In the genomic region with DNA sequence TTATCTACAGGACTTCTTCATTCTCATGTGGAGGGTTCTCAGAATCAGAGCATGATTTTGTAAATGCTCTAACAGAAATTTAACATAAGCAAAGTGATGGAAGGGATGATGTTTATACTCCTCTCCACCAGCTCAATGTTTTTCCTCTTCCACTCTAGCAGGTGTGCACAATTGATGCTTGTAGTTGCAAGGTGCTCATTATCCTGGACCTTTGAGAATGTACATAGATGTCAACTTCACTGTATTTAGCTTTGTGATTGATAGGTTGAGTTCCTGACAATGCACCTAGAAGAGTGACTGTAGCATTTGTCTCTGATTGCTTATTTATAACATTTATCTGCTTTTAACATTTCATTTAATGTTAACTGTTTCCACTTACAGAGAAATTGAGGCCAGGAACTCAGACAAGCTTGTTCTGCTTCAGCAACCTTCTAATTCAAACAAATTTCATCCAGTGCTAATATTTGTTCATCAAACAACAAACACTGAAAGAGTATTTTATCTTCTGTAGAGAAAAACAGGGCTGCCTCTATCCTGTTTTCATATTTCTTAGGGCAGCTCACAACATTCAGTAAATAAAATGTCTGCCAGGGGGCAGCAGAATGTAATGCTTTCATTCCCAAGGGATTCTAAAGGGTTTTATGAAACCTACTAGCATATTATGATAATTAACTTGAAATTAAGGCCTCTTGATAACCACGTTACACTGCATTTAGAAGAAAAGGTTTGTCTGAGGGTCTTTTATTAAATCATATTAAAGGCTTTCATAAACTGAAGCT, we compare ENCODE assay signal across 10 cellular contexts.
DNase-seq lines count a peak whose midpoint lies in the region; ATAC-seq and TF ChIP-seq lines count a peak whose summit lies in the region.
"Had no signal": no experiment of that assay in that cellular context is flagged by ENCODE, and none has a peak within 500 bp of the region (broad histone marks: within the 10 kb centered on the region; RNA-seq: fewer than 3 reads in every experiment).

No MANE protein-coding gene starts in this region.

- no peaks in the 10 kb centered on the region for H3K9me3 ChIP-seq in thyroid gland
- H3K9me3 ChIP-seq in ovary: no peaks in the 10 kb centered on the region
- H3K9me3 ChIP-seq: A549 had no signal

- DNase-seq in NCI-H82 (lab: John Stamatoyannopoulos, UW) (peak; percentile 24), NCI-H82 treated with DMSO at 0.1 percent for 48 hours (lab: John Stamatoyannopoulos, UW; ENCODE audit: unreplicated experiment) (no peak), NCI-H748 (lab: John Stamatoyannopoulos, UW; ENCODE audit: unreplicated experiment) (peak; percentile 99), fibroblast of mammary gland (ENCODE audit: low read depth) (peak; percentile 9), thyroid gland (peak; percentile 9 to 16), activated gamma-delta T cell (lab: John Stamatoyannopoulos, UW) (no peak), ovary (no peak)
- DNase-seq: activated CD8-positive, alpha-beta memory T cell treated with anti-CD3 and anti-CD28 coated beads, Interleukin-2, amount 50 U/mL, for 48 hours had no signal

- no peak overlapping the region for H3K27ac ChIP-seq in thyroid gland
- no peak overlapping the region for H3K27ac ChIP-seq in ovary
- H3K27ac ChIP-seq: A549 had no signal

- TF ChIP-seq POLR2A in thyroid gland (IDR thresholded peaks at IDR 0.05) (no peak), ovary (IDR thresholded peaks at IDR 0.05) (no peak)

- no peaks in the 10 kb centered on the region for H3K4me1 ChIP-seq in thyroid gland
- no peaks in the 10 kb centered on the region for H3K4me1 ChIP-seq in ovary (ENCODE audit: insufficient read depth)
- H3K4me1 ChIP-seq: A549 had no signal

- no peak for ATAC-seq in GM18909 (IDR thresholded peaks at IDR 0.05; ENCODE audit: poor library complexity, unreplicated experiment)
- ATAC-seq: A549 had no signal

- no peak for TF ChIP-seq EP300 in ovary (IDR thresholded peaks at IDR 0.05)

- H3K36me3 ChIP-seq in thyroid gland (no peaks in the 10 kb centered on the region), ovary (no peaks in the 10 kb centered on the region)

- no peak for TF ChIP-seq CTCF in fibroblast of mammary gland (conservative IDR thresholded peaks at IDR 0.05; ENCODE audit: control insufficient read depth, insufficient read depth, low read depth, low read length)
- TF ChIP-seq CTCF in thyroid gland (IDR thresholded peaks at IDR 0.05): peak in 3 of 6 experiments; percentile 30 to 56 (median 41)
- no peak for TF ChIP-seq CTCF in ovary (IDR thresholded peaks at IDR 0.05)

- intact Hi-C loops in thyroid gland (cut with DNase I): no loop called here
- intact Hi-C loops in ovary (cut with DNase I): no loop called here

- H3K27me3 ChIP-seq in thyroid gland (no peaks in the 10 kb centered on the region), ovary (no peaks in the 10 kb centered on the region)

- WGBS in thyroid gland, 2 donors: 68 to 76% methylated on average over 1 of the region's 1 CpG
- 6 to 22% (median 8%) methylated on average over 1 of the region's 1 CpG for WGBS in ovary, 3 donors

- no peak overlapping the region for H3K4me3 ChIP-seq in fibroblast of mammary gland (ENCODE audit: control insufficient read depth, low read depth, low read length)
- no peak overlapping the region for H3K4me3 ChIP-seq in thyroid gland (replicated peaks in 1 of 3)
- H3K4me3 ChIP-seq in ovary: no peak overlapping the region
- H3K4me3 ChIP-seq: A549 had no signal

Comparison
In these comparisons a context has a peak if more than half of its experiments do, and no peak if none do; other contexts are left out.
1. DNase-seq: peak in NCI-H82 (single experiment), NCI-H748 (single experiment), fibroblast of mammary gland (single experiment) and thyroid gland (2 of 2); none in NCI-H82 treated with DMSO at 0.1 percent for 48 hours (single experiment), activated gamma-delta T cell (single experiment) and ovary (0 of 5).